Comparison of ENCODE assay signal across 25 cellular contexts in the genomic region with DNA sequence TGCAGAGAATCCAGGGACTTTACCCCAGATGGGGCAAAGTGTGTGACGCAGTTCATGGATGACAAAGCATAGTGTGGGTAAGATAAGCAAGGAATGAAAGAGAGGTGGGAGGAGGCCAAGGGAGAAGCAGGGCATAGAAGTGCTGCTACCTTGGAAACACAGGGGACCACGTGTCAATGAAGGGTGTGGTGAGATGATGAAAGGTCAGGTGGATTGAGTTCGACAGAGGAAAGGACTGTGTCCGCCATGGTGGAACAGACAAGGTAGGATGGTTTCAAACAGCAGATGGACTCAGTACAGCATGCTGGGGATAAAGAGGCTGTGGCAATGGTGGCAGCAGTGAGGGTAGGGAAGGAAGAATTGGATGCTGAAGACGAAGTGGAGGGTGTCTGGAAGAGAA. TPM values are rescaled to one million over a fixed set of nuclear protein-coding genes. Genes with fewer than 3 reads are reported as not detected.
DNase-seq lines count a peak whose midpoint lies in the region; ATAC-seq lines count a peak whose summit lies in the region.
"Had no signal": no experiment of that assay in that cellular context is flagged by ENCODE, and none has a peak within 500 bp of the region (broad histone marks: within the 10 kb centered on the region; RNA-seq: fewer than 3 reads in every experiment).

No MANE protein-coding gene starts in this region.

- H3K27ac ChIP-seq in angular gyrus (ENCODE audit: low read depth, low read length) (peak overlapping the region; percentile 8), caudate nucleus (ENCODE audit: low read depth, low read length) (peak overlapping the region; percentile 54)
- H3K27ac ChIP-seq: BLaER1 had no signal

- CTCF ChIA-PET in activated naive CD4-positive, alpha-beta T cell treated with anti-CD3 and anti-CD28 coated beads for 36 hours (lab: Charles Lee): no interaction called here
- CTCF ChIA-PET in activated CD4-positive, alpha-beta memory T cell treated with anti-CD3 and anti-CD28 coated beads for 36 hours (lab: Charles Lee): no interaction called here

- peaks cover 4% of the 10 kb centered on the region for H3K36me3 Mint-ChIP-seq in activated naive CD4-positive, alpha-beta T cell treated with anti-CD3 and anti-CD28 coated beads for 36 hours (ENCODE audit: low read depth)
- no peaks in the 10 kb centered on the region for H3K36me3 Mint-ChIP-seq in activated CD4-positive, alpha-beta memory T cell treated with anti-CD3 and anti-CD28 coated beads for 36 hours

- intact Hi-C loops in activated naive CD4-positive, alpha-beta T cell treated with anti-CD3 and anti-CD28 coated beads for 36 hours (cut with micrococcal nuclease): no loop called here
- intact Hi-C loops in activated CD4-positive, alpha-beta memory T cell treated with anti-CD3 and anti-CD28 coated beads for 36 hours (cut with micrococcal nuclease): no loop called here

- POLR2A ChIA-PET in activated CD4-positive, alpha-beta memory T cell treated with anti-CD3 and anti-CD28 coated beads for 36 hours (lab: Charles Lee): no interaction called here

- no peak overlapping the region for H3K4me3 Mint-ChIP-seq in activated naive CD4-positive, alpha-beta T cell treated with anti-CD3 and anti-CD28 coated beads for 36 hours
- no peak overlapping the region for H3K4me3 Mint-ChIP-seq in activated CD4-positive, alpha-beta memory T cell treated with anti-CD3 and anti-CD28 coated beads for 36 hours
- H3K4me3 Mint-ChIP-seq: CD14-positive monocyte; CD4-positive, alpha-beta memory T cell; CD4-positive, CD25-positive, alpha-beta regulatory T cell; CD8-positive, alpha-beta memory T cell had no signal

- peaks cover 3% of the 10 kb centered on the region for H3K4me1 Mint-ChIP-seq in activated naive CD4-positive, alpha-beta T cell treated with anti-CD3 and anti-CD28 coated beads for 36 hours (ENCODE audit: low read depth)
- peaks cover 6% of the 10 kb centered on the region for H3K4me1 Mint-ChIP-seq in activated CD4-positive, alpha-beta memory T cell treated with anti-CD3 and anti-CD28 coated beads for 36 hours (ENCODE audit: low read depth)
- H3K4me1 Mint-ChIP-seq: CD14-positive monocyte; CD4-positive, alpha-beta memory T cell; CD4-positive, CD25-positive, alpha-beta regulatory T cell; CD8-positive, alpha-beta memory T cell had no signal

- ATAC-seq in HG03135 (IDR thresholded peaks at IDR 0.05; ENCODE audit: unreplicated experiment) (no peak), GM21447 (IDR thresholded peaks at IDR 0.05; ENCODE audit: unreplicated experiment) (no peak)
- ATAC-seq: GM12878 had no signal

- no peaks in the 10 kb centered on the region for H3K27me3 Mint-ChIP-seq in activated naive CD4-positive, alpha-beta T cell treated with anti-CD3 and anti-CD28 coated beads for 36 hours (ENCODE audit: low read depth)
- H3K27me3 Mint-ChIP-seq in activated CD4-positive, alpha-beta memory T cell treated with anti-CD3 and anti-CD28 coated beads for 36 hours: no peaks in the 10 kb centered on the region
- H3K27me3 Mint-ChIP-seq: CD4-positive, alpha-beta memory T cell; CD4-positive, CD25-positive, alpha-beta regulatory T cell; CD8-positive, alpha-beta memory T cell had no signal

- H3K9me3 Mint-ChIP-seq in activated naive CD4-positive, alpha-beta T cell treated with anti-CD3 and anti-CD28 coated beads for 36 hours: no peaks in the 10 kb centered on the region
- H3K9me3 Mint-ChIP-seq in activated CD4-positive, alpha-beta memory T cell treated with anti-CD3 and anti-CD28 coated beads for 36 hours: no peaks in the 10 kb centered on the region
- H3K9me3 Mint-ChIP-seq: CD14-positive monocyte; CD4-positive, alpha-beta memory T cell; CD4-positive, CD25-positive, alpha-beta regulatory T cell; CD8-positive, alpha-beta memory T cell had no signal

- H3K27ac Mint-ChIP-seq in activated naive CD4-positive, alpha-beta T cell treated with anti-CD3 and anti-CD28 coated beads for 36 hours: no peak overlapping the region
- no peak overlapping the region for H3K27ac Mint-ChIP-seq in activated CD4-positive, alpha-beta memory T cell treated with anti-CD3 and anti-CD28 coated beads for 36 hours
- H3K27ac Mint-ChIP-seq: CD14-positive monocyte; CD4-positive, alpha-beta memory T cell; CD4-positive, CD25-positive, alpha-beta regulatory T cell; CD8-positive, alpha-beta memory T cell had no signal

- DNase-seq in caudate nucleus (lab: John Stamatoyannopoulos, UW) (peak in 15 of 61 donors; percentile 9 to 71 (median 19)), islet precursor cell (peak; percentile 19)
- DNase-seq in activated naive CD4-positive, alpha-beta T cell treated with anti-CD3 and anti-CD28 coated beads for 36 hours: no peak
- no peak for DNase-seq in activated CD4-positive, alpha-beta memory T cell treated with anti-CD3 and anti-CD28 coated beads for 36 hours
- DNase-seq: 8988T; ACHN; BE2C; C1 segment of cervical spinal cord; CD4-positive, CD25-positive, alpha-beta regulatory T cell; CD8-positive, alpha-beta memory T cell; COR-L47; DMS 273 treated with DMSO at 0.1 percent for 48 hours; DMS153; DMS53; DMS79; DND-41; EL; GDM1 had no signal

RNA-seq across cellular contexts. Expression of a gene that starts 32.7 kb away (rescaled TPM):
- total RNA-seq in activated naive CD4-positive, alpha-beta T cell treated with anti-CD3 and anti-CD28 coated beads for 36 hours: 1 to 10 TPM; 1.4 to 1.6 TPM
- total RNA-seq in activated CD4-positive, alpha-beta memory T cell treated with anti-CD3 and anti-CD28 coated beads for 36 hours: 1 to 10 TPM in 1 of 2 experiments, under 1 TPM in 1; 0.83 to 1.0 TPM
